In genomic region chrX:136497556-136498048, GRCh38 we compare ENCODE assay signal across 8 cellular contexts. TPM values are rescaled to one million over a fixed set of nuclear protein-coding genes. Genes with fewer than 3 reads are reported as not detected.
A peak's percentile ranks its signal among the peaks of the same experiment; 100 is the strongest.
DNase-seq lines count a peak whose midpoint lies in the region; ATAC-seq and TF ChIP-seq lines count a peak whose summit lies in the region.

Gene HTATSF1, plus strand, starts transcription at chrX:136497592. Its CDS starts 93 bp downstream, at chrX:136497685.

- no peaks in the 10 kb centered on the region for H3K4me1 ChIP-seq in IMR-90 (ENCODE audit: control insufficient read depth, insufficient read depth, low read length)

- H3K27me3 ChIP-seq in CD4-positive, alpha-beta T cell (ENCODE audit: control insufficient read depth, insufficient read depth, low read length), result no peaks in the 10 kb centered on the region
- no peaks in the 10 kb centered on the region; the same call in 1 of the 2 replicates for H3K27me3 ChIP-seq in IMR-90 (ENCODE audit: control insufficient read depth, insufficient read depth, low read length)

- no peak for TF ChIP-seq RAD21 in IMR-90 (IDR thresholded peaks at IDR 0.05; ENCODE audit: low read length)

- H3K36me3 ChIP-seq in IMR-90 (ENCODE audit: control insufficient read depth, insufficient read depth, low read length), result no peaks in the 10 kb centered on the region

- in situ Hi-C loops in IMR-90 (cut with MboI; ENCODE audit: low sequenced_read_pairs), result loop anchor here (25.0 kb wide), 1 partner anchor 510 kb away; the partner anchor contains the start of gene SLC9A6
- in situ Hi-C loops in astrocyte of the spinal cord (cut with HindIII; ENCODE audit: low sequenced_read_pairs), result no loop called here

- peak within 1 kb of the TSS; percentile 96 for H3K4me3 Mint-ChIP-seq in CD4-positive, alpha-beta T cell
- peak within 1 kb of the TSS; percentile 71 for H3K4me3 Mint-ChIP-seq in stimulated activated effector memory CD8-positive, alpha-beta T cell treated with anti-CD3 and anti-CD28 coated beads, Interleukin-12 subunit alpha, Interleukin-12 subunit beta, amount 100 ng/mL, for 72 hours

- peak within 1 kb of the TSS; percentile 99 for H3K9ac ChIP-seq in IMR-90 (ENCODE audit: low read depth, low read length)

- peak within 1 kb of the TSS; percentile 94 for H2AFZ ChIP-seq in IMR-90 (replicated peaks; ENCODE audit: low read length, poor library complexity)

- 37% methylated on average over 26 of the region's 35 CpGs; no CpG with 5 or more reads in 1 of the 2 experiments for WGBS in IMR-90 (ENCODE audit: extremely low coverage in 2 of 2, insufficient read length in 1 of 2), 2 experiments

- H3K36me3 Mint-ChIP-seq in CD4-positive, alpha-beta T cell (ENCODE audit: low read depth), result peaks cover 28% of the 10 kb centered on the region
- H3K36me3 Mint-ChIP-seq in stimulated activated effector memory CD8-positive, alpha-beta T cell treated with anti-CD3 and anti-CD28 coated beads, Interleukin-12 subunit alpha, Interleukin-12 subunit beta, amount 100 ng/mL, for 72 hours, result peaks cover 27% of the 10 kb centered on the region

- H4K91ac ChIP-seq in IMR-90 (ENCODE audit: insufficient read depth, low read depth, low read length), result peak within 1 kb of the TSS; percentile 26

- H3K79me1 ChIP-seq in IMR-90 (ENCODE audit: low read depth in 1 of 2, low read length in 2 of 2), result no peaks in the 10 kb centered on the region

- no peak within 1 kb of the TSS for H2BK20ac ChIP-seq in IMR-90 (ENCODE audit: low read depth, low read length)

- no peak for TF ChIP-seq CTCF in CD4-positive, alpha-beta T cell (IDR thresholded peaks at IDR 0.05)
- no peak for TF ChIP-seq CTCF in IMR-90 (conservative IDR thresholded peaks at IDR 0.05; ENCODE audit: low read depth, low read length)
- no peak for TF ChIP-seq CTCF in astrocyte of the spinal cord (IDR thresholded peaks at IDR 0.05; ENCODE audit: low read depth, low read length)

- H3K27ac Mint-ChIP-seq in CD4-positive, alpha-beta T cell, result peak within 1 kb of the TSS; percentile 100
- peak within 1 kb of the TSS; percentile 72 for H3K27ac Mint-ChIP-seq in stimulated activated effector memory CD8-positive, alpha-beta T cell treated with anti-CD3 and anti-CD28 coated beads, Interleukin-12 subunit alpha, Interleukin-12 subunit beta, amount 100 ng/mL, for 72 hours

- H3K9me3 Mint-ChIP-seq in CD4-positive, alpha-beta T cell, result no peaks in the 10 kb centered on the region
- H3K9me3 Mint-ChIP-seq in stimulated activated effector memory CD8-positive, alpha-beta T cell treated with anti-CD3 and anti-CD28 coated beads, Interleukin-12 subunit alpha, Interleukin-12 subunit beta, amount 100 ng/mL, for 72 hours, result no peaks in the 10 kb centered on the region

- peak within 1 kb of the TSS; percentile 47; the same call in 1 of the 2 replicates for H3K18ac ChIP-seq in IMR-90 (ENCODE audit: low read depth, low read length)

- ATAC-seq in CD4-positive, alpha-beta T cell (ENCODE audit: poor library complexity), result no peak
- ATAC-seq in GM19438 (IDR thresholded peaks at IDR 0.05; ENCODE audit: low read depth, unreplicated experiment) (peak; percentile 24), IMR-90 (ENCODE audit: low read depth) (no peak), GM18505 (IDR thresholded peaks at IDR 0.05; ENCODE audit: unreplicated experiment) (no peak)
- peak; percentile 14 for ATAC-seq in stimulated activated effector memory CD8-positive, alpha-beta T cell treated with anti-CD3 and anti-CD28 coated beads, Interleukin-12 subunit alpha, Interleukin-12 subunit beta, amount 100 ng/mL, for 72 hours

- POLR2A ChIA-PET in CD4-positive, alpha-beta T cell (lab: Charles Lee), result interaction anchor here (0.7 to 2.5 kb wide), 11 partner anchors 11 to 382 kb away, joined by 3 to 24 read pairs (median 3); partner anchors contain the start of gene RBMX
- POLR2A ChIA-PET in IMR-90 (lab: Charles Lee; ENCODE audit: unreplicated experiment), result no interaction called here

- H3K4me1 Mint-ChIP-seq in CD4-positive, alpha-beta T cell (ENCODE audit: low read depth), result peaks cover 26% of the 10 kb centered on the region
- no peaks in the 10 kb centered on the region for H3K4me1 Mint-ChIP-seq in stimulated activated effector memory CD8-positive, alpha-beta T cell treated with anti-CD3 and anti-CD28 coated beads, Interleukin-12 subunit alpha, Interleukin-12 subunit beta, amount 100 ng/mL, for 72 hours

- H4K8ac ChIP-seq in IMR-90 (ENCODE audit: low read depth in 2 of 2, low read length in 2 of 2), result peak within 1 kb of the TSS; percentile 75 to 93

- peak within 1 kb of the TSS; percentile 81 for H2AK9ac ChIP-seq in IMR-90 (replicated peaks; ENCODE audit: low read depth, low read length, poor library complexity)

- H3K56ac ChIP-seq in IMR-90 (ENCODE audit: extremely low read depth, insufficient read depth, low read length), result peak within 1 kb of the TSS; percentile 80

- H3K9me1 ChIP-seq in IMR-90 (ENCODE audit: insufficient read depth, low read length), result 0 out of 2 replicates have a peak, but pooled peaks cover 3% of the 10 kb centered on the region

- peak within 1 kb of the TSS; percentile 71 for H3K4ac ChIP-seq in IMR-90 (ENCODE audit: low read depth, low read length)

- H3K9me3 ChIP-seq in CD4-positive, alpha-beta T cell (ENCODE audit: control insufficient read depth, low read length), result no peaks in the 10 kb centered on the region
- no peaks in the 10 kb centered on the region for H3K9me3 ChIP-seq in IMR-90 (ENCODE audit: control insufficient read depth, insufficient read depth, low read length)

- H4K20me1 ChIP-seq in IMR-90 (ENCODE audit: insufficient read depth, low read length), result peaks cover 2% of the 10 kb centered on the region

- H3K27me3 Mint-ChIP-seq in CD4-positive, alpha-beta T cell, result no peaks in the 10 kb centered on the region

- peak within 1 kb of the TSS; percentile 63 for H3K23ac ChIP-seq in IMR-90 (ENCODE audit: low read depth, low read length)

- H2BK5ac ChIP-seq in IMR-90 (ENCODE audit: low read depth, low read length, poor library complexity, severe bottlenecking), result peak within 1 kb of the TSS; percentile 89

- H2AK5ac ChIP-seq in IMR-90 (ENCODE audit: low read depth, low read length), result peak within 1 kb of the TSS; percentile 8; the same call in 1 of the 2 replicates

- peak within 1 kb of the TSS; percentile 92 for H3K4me2 ChIP-seq in IMR-90 (ENCODE audit: low read depth, low read length)

- 0 out of 3 replicates have a peak within 1 kb of the TSS, but pooled peaks have one; percentile 50 for H2BK15ac ChIP-seq in IMR-90 (ENCODE audit: low read depth, low read length)

- peak within 1 kb of the TSS; percentile 57 for H3K14ac ChIP-seq in IMR-90 (replicated peaks; ENCODE audit: low read depth, low read length)

- TF ChIP-seq POLR2A in IMR-90 (IDR thresholded peaks at IDR 0.05; ENCODE audit: low read depth, low read length) (no peak), GM18505 (IDR thresholded peaks at IDR 0.05; ENCODE audit: borderline replicate concordance, extremely low read depth, insufficient read depth, insufficient read length) (no peak)

- intact Hi-C loops in CD4-positive, alpha-beta T cell (cut with DNase I, micrococcal nuclease), result loop anchor here (5.0 to 10.0 kb wide), 6 partner anchors 80 to 973 kb away; partner anchors contain the start of genes INTS6L (in 1 of the 2), MAP7D3 (in 1 of the 2) and MMGT1 (in 1 of the 2)
- intact Hi-C loops in IMR-90 (cut with micrococcal nuclease), result loop anchor here (2.0 to 10.0 kb wide), 4 partner anchors 245 to 469 kb away; partner anchors contain the start of gene MAP7D3

- peak in 1 of 10 experiments; percentile 1 for DNase-seq in CD4-positive, alpha-beta T cell
- DNase-seq in IMR-90 (no peak), astrocyte of the spinal cord (ENCODE audit: low read depth, low spot score) (no peak), iPS-NIHi11 (ENCODE audit: low spot score) (peak; percentile 11), cerebellar cortex (ENCODE audit: low spot score) (no peak)
- DNase-seq in stimulated activated effector memory CD8-positive, alpha-beta T cell treated with anti-CD3 and anti-CD28 coated beads, Interleukin-12 subunit alpha, Interleukin-12 subunit beta, amount 100 ng/mL, for 72 hours (ENCODE audit: low spot score in 2 of 2), result peak in 1 of 2 donors; percentile 83

- H3K4me3 ChIP-seq in IMR-90 (ENCODE audit: insufficient read depth, low read depth, low read length), result peak within 1 kb of the TSS; percentile 89
- H3K4me3 ChIP-seq in astrocyte of the spinal cord (ENCODE audit: low read depth, low read length), result peak within 1 kb of the TSS; percentile 67

- H4K5ac ChIP-seq in IMR-90 (ENCODE audit: low read depth, low read length), result peak within 1 kb of the TSS; percentile 71

- H3K27ac ChIP-seq in CD4-positive, alpha-beta T cell (ENCODE audit: low read depth, low read length), result peak within 1 kb of the TSS; percentile 83
- peak within 1 kb of the TSS; percentile 94 for H3K27ac ChIP-seq in IMR-90 (ENCODE audit: insufficient read depth, low read length)

- no TSS peak for BruUV-seq in IMR-90 (replicated peaks; lab: Mats Ljungman, UMichigan)

- H2BK120ac ChIP-seq in IMR-90 (ENCODE audit: low read depth, low read length), result no peak within 1 kb of the TSS

- CTCF ChIA-PET in CD4-positive, alpha-beta T cell (lab: Charles Lee), result interaction anchor here (0.6 kb wide), 1 partner anchor 227 kb away, joined by 3 read pairs; no protein-coding TSS in a partner anchor
- CTCF ChIA-PET in IMR-90 (lab: Yijun Ruan, JAX), result no interaction called here

- dilution Hi-C loops in IMR-90 (cut with HindIII; ENCODE audit: low sequenced_read_pairs, unreplicated experiment), result no loop called here

TF ChIP-seq in IMR-90, 13 proteins besides CTCF, POLR2A, EP300 and RAD21 (continues in another document):
- TF ChIP-seq ELK1 (IDR thresholded peaks at IDR 0.05; ENCODE audit: borderline replicate concordance, low read depth, low read length) (no peak), FOS (IDR thresholded peaks at IDR 0.05; ENCODE audit: low read depth, low read length) (no peak), MAFK (IDR thresholded peaks at IDR 0.05; ENCODE audit: low read depth, low read length) (no peak), BHLHE40 (IDR thresholded peaks at IDR 0.05; ENCODE audit: low read depth, low read length) (no peak), NFE2L2 (IDR thresholded peaks at IDR 0.05; ENCODE audit: low read depth, low read length) (no peak)

RNA-seq across cellular contexts. Expression of gene HTATSF1, which starts in this region (rescaled TPM):
- total RNA-seq in CD4-positive, alpha-beta T cell, result 10 to 100 TPM; 28.3 to 31.1 TPM
- total RNA-seq in IMR-90 (2012; rRNA removed), result 19.0 and 27.8 TPM in 2 replicates
- 4.9 and 6.8 TPM in 2 replicates for polyA plus RNA-seq in IMR-90 (2012; rRNA removed)
- polyA plus RNA-seq in IMR-90 (2012; cell fraction: cytosol; rRNA removed), result 0.97 and 2.3 TPM in 2 replicates
- polyA plus RNA-seq in IMR-90 (2012; cell fraction: nucleus; rRNA removed; ENCODE audit: low replicate concordance), result 0.55 and 1.4 TPM in 2 replicates

Comparison
In these comparisons a context has a peak if more than half of its experiments do, and no peak if none do; other contexts are left out.
1. ATAC-seq: peak in GM19438 (single experiment) and stimulated activated effector memory CD8-positive, alpha-beta T cell treated with anti-CD3 and anti-CD28 coated beads, Interleukin-12 subunit alpha, Interleukin-12 subunit beta, amount 100 ng/mL, for 72 hours (single experiment); none in CD4-positive, alpha-beta T cell (single experiment), IMR-90 (single experiment) and GM18505 (single experiment).